Comparison of ENCODE assay signal across 17 cellular contexts in the genomic region with DNA sequence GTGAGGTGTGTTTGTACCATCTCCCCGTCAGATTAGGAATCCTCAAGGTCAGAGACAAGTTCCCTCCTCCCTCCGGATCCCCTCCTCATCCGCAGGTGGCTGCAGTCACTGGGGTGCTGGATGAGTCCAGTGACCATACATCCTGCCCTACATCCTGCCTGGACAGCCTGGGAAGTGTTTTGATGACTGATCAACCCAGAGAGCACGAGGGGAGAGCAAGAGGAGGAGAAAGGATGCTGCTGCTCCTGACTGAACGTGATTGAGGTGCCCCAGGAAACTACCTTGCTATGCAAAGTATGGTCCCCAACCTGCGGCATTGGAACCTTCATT.
DNase-seq lines count a peak whose midpoint lies in the region; ATAC-seq, FAIRE-seq and TF ChIP-seq lines count a peak whose summit lies in the region.
"Had no signal": no experiment of that assay in that cellular context is flagged by ENCODE, and none has a peak within 500 bp of the region (broad histone marks: within the 10 kb centered on the region; RNA-seq: fewer than 3 reads in every experiment).

No MANE protein-coding gene starts in this region.

- H2BK12ac ChIP-seq in H9 (ENCODE audit: insufficient read length, low read depth, low read length), result no peak overlapping the region

- H3K9me3 ChIP-seq in H9 (ENCODE audit: control insufficient read depth, low read depth, low read length), result no peaks in the 10 kb centered on the region
- no peaks in the 10 kb centered on the region for H3K9me3 ChIP-seq in endothelial cell of umbilical vein (replicated peaks; ENCODE audit: control insufficient read depth, insufficient read depth, low read length)
- H3K9me3 ChIP-seq in hepatocyte (ENCODE audit: low read depth), result no peaks in the 10 kb centered on the region

- H3K18ac ChIP-seq in H9 (ENCODE audit: insufficient read length, low read depth, low read length), result no peak overlapping the region

- no peaks in the 10 kb centered on the region for H4K20me1 ChIP-seq in H9 (ENCODE audit: control insufficient read depth, insufficient read depth, insufficient read length)
- no peaks in the 10 kb centered on the region for H4K20me1 ChIP-seq in endothelial cell of umbilical vein (replicated peaks; ENCODE audit: control insufficient read depth, extremely low read depth, insufficient read depth, low read length)
- no peaks in the 10 kb centered on the region for H4K20me1 ChIP-seq in hepatocyte (ENCODE audit: insufficient read depth, poor library complexity, severe bottlenecking)

- H3K4ac ChIP-seq in H9 (ENCODE audit: low read depth, low read length), result no peak overlapping the region

- H3K27me3 ChIP-seq in H9 (ENCODE audit: insufficient read depth, low read length) (no peaks in the 10 kb centered on the region), endothelial cell of umbilical vein (ENCODE audit: control insufficient read depth in 2 of 2, insufficient read depth in 2 of 2, low read length in 2 of 2) (no peaks in the 10 kb centered on the region), hepatocyte (no peaks in the 10 kb centered on the region)

- H3T11ph ChIP-seq in H9 (ENCODE audit: low read length), result no peak overlapping the region

- H3K36me3 ChIP-seq in endothelial cell of umbilical vein (ENCODE audit: control insufficient read depth in 2 of 2, extremely low read depth in 1 of 2, insufficient read depth in 2 of 2, low read length in 2 of 2), result no peaks in the 10 kb centered on the region
- no peaks in the 10 kb centered on the region for H3K36me3 ChIP-seq in hepatocyte (replicated peaks; ENCODE audit: insufficient read depth, low read depth)

- H2BK120ac ChIP-seq in H9 (ENCODE audit: low read depth, low read length, poor library complexity, severe bottlenecking), result no peak overlapping the region

- H4K91ac ChIP-seq in H9 (ENCODE audit: insufficient read length, low read depth, low read length), result no peak overlapping the region

- peak overlapping the region; percentile 50; the same call in 1 of the 2 replicates for H3K14ac ChIP-seq in H9 (ENCODE audit: insufficient read depth, low read length)

- H3K56ac ChIP-seq in H9 (ENCODE audit: insufficient read length, low read depth, low read length), result no peak overlapping the region

- peaks cover 0 to 4% of the 10 kb centered on the region in 2 donors for H3K36me3 Mint-ChIP-seq in CD14-positive monocyte
- H3K36me3 Mint-ChIP-seq in H9 (ENCODE audit: insufficient read depth in 1 of 3, low read depth in 3 of 3), result no peaks in the 10 kb centered on the region
- no peaks in the 10 kb centered on the region for H3K36me3 Mint-ChIP-seq in naive B cell

- peak overlapping the region; percentile 94 to 98 (median 97) for H3K27ac Mint-ChIP-seq in CD14-positive monocyte
- peak overlapping the region; percentile 9 to 56 (median 31); a peak in 2 of 7 replicates for H3K27ac Mint-ChIP-seq in H9
- H3K27ac Mint-ChIP-seq in naive B cell, result peak overlapping the region in 4 of 6 donors; percentile 44 to 92 (median 76)
- H3K27ac Mint-ChIP-seq: activated T-cell treated with anti-CD3 and anti-CD28 coated beads, Interleukin-2, amount 50 U/mL, for 72 hours; T-helper 1 cell treated with Interleukin-12 subunit alpha and Interleukin-12 subunit beta and Interleukin-4 antibody, amounts not matched to agents 30 μg/mL and 1 μg/mL, for 36 hours had no signal

- TF ChIP-seq POLR2A in endothelial cell of umbilical vein (IDR thresholded peaks at IDR 0.05; ENCODE audit: low read depth, low read length), result no peak

- no peak overlapping the region for H4K8ac ChIP-seq in H9 (replicated peaks; ENCODE audit: insufficient read length, low read depth, low read length)

- intact Hi-C loops in CD14-positive monocyte (cut with micrococcal nuclease), result loop anchor here in 1 of 2 donors (5.0 kb wide), 1 partner anchor 95 kb away; no protein-coding TSS in a partner anchor
- intact Hi-C loops in endothelial cell of umbilical vein (cut with micrococcal nuclease), result no loop called here
- intact Hi-C loops in head of caudate nucleus (cut with DNase I), result no loop called here

- TF ChIP-seq CTCF in CD14-positive monocyte (IDR thresholded peaks at IDR 0.05) (no peak), H9 (conservative IDR thresholded peaks at IDR 0.05) (no peak), endothelial cell of umbilical vein (IDR thresholded peaks at IDR 0.05; ENCODE audit: extremely low read depth in 1 of 2, insufficient read depth in 1 of 2, low read depth in 1 of 2, low read length in 2 of 2) (no peak), hepatocyte (IDR thresholded peaks at IDR 0.05; ENCODE audit: poor library complexity) (no peak)

- no peaks in the 10 kb centered on the region for H3K9me3 Mint-ChIP-seq in CD14-positive monocyte
- H3K9me3 Mint-ChIP-seq in H9, result no peaks in the 10 kb centered on the region
- no peaks in the 10 kb centered on the region for H3K9me3 Mint-ChIP-seq in naive B cell
- H3K9me3 Mint-ChIP-seq: activated T-cell treated with anti-CD3 and anti-CD28 coated beads, Interleukin-2, amount 50 U/mL, for 72 hours; T-helper 1 cell treated with Interleukin-12 subunit alpha and Interleukin-12 subunit beta and Interleukin-4 antibody, amounts not matched to agents 30 μg/mL and 1 μg/mL, for 36 hours had no signal

- dilution Hi-C loops in endothelial cell of umbilical vein (cut with MboI; ENCODE audit: extremely low pct_ligation_motif_present, low sequenced_read_pairs), result no loop called here

- peaks cover 0 to 2% (median 0%) of the 10 kb centered on the region in 3 donors for H3K27me3 Mint-ChIP-seq in CD14-positive monocyte (ENCODE audit: low read depth in 3 of 3)
- peaks cover 11% of the 10 kb centered on the region for H3K27me3 Mint-ChIP-seq in H9 (ENCODE audit: low read depth)
- H3K27me3 Mint-ChIP-seq in naive B cell, result peaks cover 0 to 8% (median 5%) of the 10 kb centered on the region in 3 donors

- peaks cover 73% of the 10 kb centered on the region for H3K4me1 Mint-ChIP-seq in CD14-positive monocyte
- peaks cover 43 to 57% of the 10 kb centered on the region in 2 experiments for H3K4me1 Mint-ChIP-seq in H9
- H3K4me1 Mint-ChIP-seq in naive B cell, result peaks cover 38 to 59% (median 54%) of the 10 kb centered on the region in 3 donors

- POLR2A ChIA-PET in endothelial cell of umbilical vein (lab: Charles Lee), result no interaction called here

- DNase-seq in CD14-positive monocyte (ENCODE audit: low spot score), result no peak
- DNase-seq in H9, result no peak
- DNase-seq in endothelial cell of umbilical vein (ENCODE audit: low read depth, low spot score), result peak; percentile 28
- no peak for DNase-seq in naive B cell
- no peak for DNase-seq in hepatocyte (ENCODE audit: low spot score)
- no peak for DNase-seq in effector CD4-positive, alpha-beta T cell
- DNase-seq in NCI-H524 treated with DMSO at 0.1 percent for 48 hours (lab: John Stamatoyannopoulos, UW), result no peak
- DNase-seq in head of caudate nucleus, result no peak
- DNase-seq: activated CD4-positive, alpha-beta T cell treated with anti-CD3 and anti-CD28 coated beads for 1 hour; activated T-cell treated with anti-CD3 and anti-CD28 coated beads, Interleukin-2, amount 50 U/mL, for 72 hours; erythroblast; NCI-H187 treated with DMSO at 0.1 percent for 48 hours; NCI-H526 treated with DMSO at 0.1 percent for 48 hours; stimulated activated naive CD4-positive, alpha-beta T cell treated with Interleukin-2 at 50 U/mL for 16 hours had no signal

- no peak overlapping the region for H2AK5ac ChIP-seq in H9 (ENCODE audit: insufficient read length, low read length)

- H2BK20ac ChIP-seq in H9 (ENCODE audit: low read depth, low read length, poor library complexity, severe bottlenecking), result no peak overlapping the region

- BruUV-seq in endothelial cell of umbilical vein (replicated peaks; lab: Mats Ljungman, UMichigan), result no TSS peak

- H3K79me1 ChIP-seq in H9 (ENCODE audit: insufficient read depth, low read depth, low read length, poor library complexity, severe bottlenecking), result no peaks in the 10 kb centered on the region

- no peak overlapping the region for H2BK5ac ChIP-seq in H9 (ENCODE audit: insufficient read length, low read length)

- H2AFZ ChIP-seq in H9 (ENCODE audit: low read length) (no peak overlapping the region), endothelial cell of umbilical vein (ENCODE audit: low read depth, low read length) (no peak overlapping the region), hepatocyte (no peak overlapping the region)

- no peak overlapping the region for H3K27ac ChIP-seq in H9 (ENCODE audit: insufficient read length, low read depth, low read length)
- H3K27ac ChIP-seq in endothelial cell of umbilical vein (ENCODE audit: insufficient read depth, low read depth, low read length), result no peak overlapping the region
- no peak overlapping the region for H3K27ac ChIP-seq in hepatocyte

- H3K9me2 ChIP-seq in hepatocyte (replicated peaks; ENCODE audit: insufficient read depth), result no peaks in the 10 kb centered on the region

- H3K4me1 ChIP-seq in H9 (ENCODE audit: insufficient read depth, low read length) (peaks cover 11% of the 10 kb centered on the region; the same call in 1 of the 2 replicates), endothelial cell of umbilical vein (ENCODE audit: control insufficient read depth, extremely low read depth, insufficient read depth, low read length) (peaks cover 7% of the 10 kb centered on the region), hepatocyte (ENCODE audit: insufficient read depth) (peaks cover 12% of the 10 kb centered on the region)

- H3K4me2 ChIP-seq in H9 (ENCODE audit: insufficient read depth, insufficient read length, low read length), result no peak overlapping the region
- H3K4me2 ChIP-seq in endothelial cell of umbilical vein (ENCODE audit: insufficient read depth, low read length), result no peak overlapping the region
- no peak overlapping the region for H3K4me2 ChIP-seq in hepatocyte

- no peak overlapping the region for H4K5ac ChIP-seq in H9 (ENCODE audit: insufficient read length, low read depth, low read length)

- no peaks in the 10 kb centered on the region for H3K23me2 ChIP-seq in H9 (ENCODE audit: insufficient read length, low read depth, low read length, poor library complexity, severe bottlenecking)

- no peak overlapping the region for H3K23ac ChIP-seq in H9 (ENCODE audit: insufficient read length, low read depth, low read length)

- ATAC-seq in naive B cell (ENCODE audit: low read depth in 2 of 2), result no peak

- H2BK15ac ChIP-seq in H9 (ENCODE audit: low read depth, low read length), result no peak overlapping the region

- H3K9ac ChIP-seq in H9 (ENCODE audit: extremely low read depth, insufficient read length, low read length) (no peak overlapping the region), endothelial cell of umbilical vein (replicated peaks; ENCODE audit: extremely low read depth, insufficient read depth, low read length) (no peak overlapping the region)

- no peaks in the 10 kb centered on the region for H3K9me1 ChIP-seq in endothelial cell of umbilical vein (replicated peaks; ENCODE audit: control insufficient read depth, extremely low read depth, insufficient read depth, low read length)

- no peak for FAIRE-seq in endothelial cell of umbilical vein (lab: Jason Lieb, UNC)
- FAIRE-seq: D721Med, H54 had no signal

- H3K79me2 ChIP-seq in H9 (ENCODE audit: insufficient read depth, low read length) (no peaks in the 10 kb centered on the region), endothelial cell of umbilical vein (ENCODE audit: control insufficient read depth, insufficient read depth, low read length) (no peaks in the 10 kb centered on the region), hepatocyte (no peaks in the 10 kb centered on the region)

- CTCF ChIA-PET in endothelial cell of umbilical vein (lab: Charles Lee), result no interaction called here

- no CpG with 5 or more reads among the region's 6 CpGs for WGBS in H9 (ENCODE audit: extremely low coverage, insufficient read length, low lambda C conversion rate)
- WGBS in hepatocyte (ENCODE audit: low lambda C conversion rate, missing lambda C conversion rate), result 86% methylated on average over 6 of the region's 6 CpGs

- H3K4me3 ChIP-seq in endothelial cell of umbilical vein (replicated peaks in 1 of 3; ENCODE audit: insufficient read depth in 1 of 3, low read depth in 1 of 3, low read length in 3 of 3), result no peak overlapping the region
- no peak overlapping the region for H3K4me3 ChIP-seq in hepatocyte

- peak overlapping the region; percentile 54 to 73 for H3K4me3 Mint-ChIP-seq in CD14-positive monocyte
- no peak overlapping the region for H3K4me3 Mint-ChIP-seq in H9
- peak overlapping the region; percentile 22 to 81 (median 52) for H3K4me3 Mint-ChIP-seq in naive B cell
- H3K4me3 Mint-ChIP-seq: activated T-cell treated with anti-CD3 and anti-CD28 coated beads, Interleukin-2, amount 50 U/mL, for 72 hours; T-helper 1 cell treated with Interleukin-12 subunit alpha and Interleukin-12 subunit beta and Interleukin-4 antibody, amounts not matched to agents 30 μg/mL and 1 μg/mL, for 36 hours had no signal

Comparison
In these comparisons a context has a peak if more than half of its experiments do, and no peak if none do; other contexts are left out.
1. H3K27ac Mint-ChIP-seq: peak in every context shown above with its lines; median percentile 97 in CD14-positive monocyte; 76 in naive B cell; 31 in H9.
2. H3K4me3 Mint-ChIP-seq: peak in CD14-positive monocyte (2 of 2) and naive B cell (8 of 8); none in H9 (0 of 2).